In genomic region chr3:198048445-198048844, GRCh38 we compare ENCODE assay signal across 7 cellular contexts.
"Had no signal": no experiment of that assay in that cellular context is flagged by ENCODE, and none has a peak within 500 bp of the region (broad histone marks: within the 10 kb centered on the region; RNA-seq: fewer than 3 reads in every experiment).

No MANE protein-coding gene starts in this region.

- H3K4me3 ChIP-seq: K562 had no signal

- H3K27ac ChIP-seq: HL-60, KMS-11 had no signal

- H3K4me3 Mint-ChIP-seq: IgD-negative memory B cell had no signal

- DNase-seq: IMR-90, KBM-7, KG1 had no signal

- H3K36me3 Mint-ChIP-seq: IgD-negative memory B cell had no signal
